In genomic region chr6:50589751-50590470, GRCh38 we compare ENCODE assay signal across 34 cellular contexts.
"Had no signal": no experiment of that assay in that cellular context is flagged by ENCODE, and none has a peak within 500 bp of the region (broad histone marks: within the 10 kb centered on the region; RNA-seq: fewer than 3 reads in every experiment).

No MANE protein-coding gene starts in this region.

- H3K36me3 ChIP-seq: MG63 had no signal

- H3K9me3 ChIP-seq: MG63 had no signal

- H3K9ac ChIP-seq: KMS-11 had no signal

- H3K27me3 ChIP-seq: MG63 had no signal

- H3K27ac ChIP-seq: KMS-11 had no signal

- DNase-seq: Kasumi-1, MG63, MM.1S, MV-4-11, NCI-H1048, NCI-H1092, NCI-H1092 treated with DMSO at 0.1 percent for 48 hours, NCI-H1105, NCI-H1105 treated with DMSO at 0.1 percent for 48 hours, NCI-H1417, NCI-H1417 treated with DMSO at 0.1 percent for 48 hours, NCI-H1436, NCI-H1436 treated with DMSO at 0.1 percent for 48 hours, NCI-H146, NCI-H1694, NCI-H1694 treated with DMSO at 0.1 percent for 48 hours, NCI-H187, NCI-H187 treated with DMSO at 0.1 percent for 48 hours, NCI-H1930, NCI-H2029, NCI-H2029 treated with DMSO at 0.1 percent for 48 hours, NCI-H2081, NCI-H2081 treated with DMSO at 0.1 percent for 48 hours, NCI-H2107, NCI-H2171, NCI-H2171 treated with DMSO at 0.1 percent for 48 hours, NCI-H2227 treated with DMSO at 0.1 percent for 48 hours, NCI-H226, NCI-H345, NCI-H446, NCI-H446 treated with DMSO at 0.1 percent for 48 hours, NCI-H510A, NCI-H510A treated with DMSO at 0.1 percent for 48 hours had no signal

- H3K4me3 ChIP-seq: MG63 had no signal

- H3K4me2 ChIP-seq: KMS-11 had no signal
